In the genomic region with DNA sequence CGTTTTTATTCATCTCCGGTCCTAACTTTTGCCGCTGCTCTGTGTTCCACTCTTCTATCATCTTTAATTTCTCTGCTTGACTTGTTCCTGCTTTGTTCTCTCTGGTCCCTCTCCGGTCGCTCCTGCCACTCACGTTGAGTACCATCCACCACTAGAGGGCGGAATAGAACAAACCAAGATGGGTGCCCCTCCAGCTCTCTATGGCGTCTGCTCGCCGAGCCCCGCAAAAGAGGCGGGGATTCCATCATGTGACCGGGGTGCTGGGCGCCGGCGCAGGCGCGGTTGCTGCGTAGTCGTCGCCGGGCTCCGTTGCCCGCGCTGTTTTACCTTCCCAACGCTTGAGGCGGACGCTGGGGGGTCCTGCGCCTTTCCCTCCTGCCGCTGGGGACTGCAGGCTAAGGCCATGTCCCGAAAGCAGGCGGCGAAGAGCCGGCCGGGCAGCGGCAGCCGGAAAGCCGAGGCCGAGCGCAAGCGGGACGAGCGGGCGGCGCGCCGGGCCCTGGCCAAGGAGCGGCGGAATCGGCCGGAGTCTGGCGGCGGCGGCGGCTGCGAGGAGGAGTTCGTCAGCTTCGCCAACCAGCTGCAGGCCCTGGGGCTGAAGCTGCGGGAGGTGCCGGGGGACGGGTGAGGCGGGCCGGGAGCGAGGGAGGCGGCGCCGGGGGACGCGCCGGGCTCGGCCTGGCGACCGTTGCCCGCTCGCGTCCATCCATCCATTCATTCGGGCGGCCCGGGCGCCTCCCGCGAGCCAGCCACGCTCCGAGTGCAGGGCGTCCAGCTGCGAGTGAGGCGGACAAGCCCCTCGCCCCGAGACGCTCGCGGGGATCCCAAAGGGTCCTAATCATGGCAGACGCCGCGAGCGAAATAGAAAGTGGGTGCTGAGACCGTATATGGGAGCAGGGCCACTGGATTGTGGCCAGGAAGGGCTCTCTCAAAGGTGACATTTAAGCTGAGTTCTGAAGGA, we compare ENCODE assay signal across 1 cellular context.
TF ChIP-seq lines count a peak whose summit lies in the region.

A gene with protein sequence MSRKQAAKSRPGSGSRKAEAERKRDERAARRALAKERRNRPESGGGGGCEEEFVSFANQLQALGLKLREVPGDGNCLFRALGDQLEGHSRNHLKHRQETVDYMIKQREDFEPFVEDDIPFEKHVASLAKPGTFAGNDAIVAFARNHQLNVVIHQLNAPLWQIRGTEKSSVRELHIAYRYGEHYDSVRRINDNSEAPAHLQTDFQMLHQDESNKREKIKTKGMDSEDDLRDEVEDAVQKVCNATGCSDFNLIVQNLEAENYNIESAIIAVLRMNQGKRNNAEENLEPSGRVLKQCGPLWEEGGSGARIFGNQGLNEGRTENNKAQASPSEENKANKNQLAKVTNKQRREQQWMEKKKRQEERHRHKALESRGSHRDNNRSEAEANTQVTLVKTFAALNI (plus strand): TSS at position 285 of the 961 bp plus-strand sequence. CDS start 119 bp downstream, at position 404.

TF ChIP-seq in HCT116, 20 proteins besides CTCF, POLR2A, EP300 and RAD21 (continued from another document):
- TF ChIP-seq ZFX (IDR thresholded peaks at IDR 0.05) (peak; percentile 90), SIN3A (IDR thresholded peaks at IDR 0.05; ENCODE audit: low read depth) (no peak), ELF1 (IDR thresholded peaks at IDR 0.05; ENCODE audit: borderline replicate concordance, low read depth) (no peak), JUND (IDR thresholded peaks at IDR 0.05) (no peak), EZH2phosphoT487 (IDR thresholded peaks at IDR 0.05; ENCODE audit: borderline replicate concordance) (no peak), ZNF274 (IDR thresholded peaks at IDR 0.05; ENCODE audit: low read depth, low read length) (no peak), CBX3 (IDR thresholded peaks at IDR 0.05; ENCODE audit: low read depth) (peak; percentile 75; the same call in 1 of the 2 replicates), EGR1 (IDR thresholded peaks at IDR 0.05; ENCODE audit: low read depth) (no peak), YY1 (IDR thresholded peaks at IDR 0.05; ENCODE audit: extremely low read depth, insufficient replicate concordance, low read depth, low read length) (peak; percentile 83), FOSL1 (IDR thresholded peaks at IDR 0.05; ENCODE audit: low read depth) (no peak), POLR2AphosphoS5 (IDR thresholded peaks at IDR 0.05; ENCODE audit: low read depth, low read length) (peak; percentile 93), SRF (IDR thresholded peaks at IDR 0.05; ENCODE audit: low read depth) (no peak; the same call in 1 of the 2 replicates)
- TF ChIP-seq, protein P1, sequence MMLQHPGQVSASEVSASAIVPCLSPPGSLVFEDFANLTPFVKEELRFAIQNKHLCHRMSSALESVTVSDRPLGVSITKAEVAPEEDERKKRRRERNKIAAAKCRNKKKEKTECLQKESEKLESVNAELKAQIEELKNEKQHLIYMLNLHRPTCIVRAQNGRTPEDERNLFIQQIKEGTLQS (IDR thresholded peaks at IDR 0.05), result no peak
- TF ChIP-seq, protein P2, sequence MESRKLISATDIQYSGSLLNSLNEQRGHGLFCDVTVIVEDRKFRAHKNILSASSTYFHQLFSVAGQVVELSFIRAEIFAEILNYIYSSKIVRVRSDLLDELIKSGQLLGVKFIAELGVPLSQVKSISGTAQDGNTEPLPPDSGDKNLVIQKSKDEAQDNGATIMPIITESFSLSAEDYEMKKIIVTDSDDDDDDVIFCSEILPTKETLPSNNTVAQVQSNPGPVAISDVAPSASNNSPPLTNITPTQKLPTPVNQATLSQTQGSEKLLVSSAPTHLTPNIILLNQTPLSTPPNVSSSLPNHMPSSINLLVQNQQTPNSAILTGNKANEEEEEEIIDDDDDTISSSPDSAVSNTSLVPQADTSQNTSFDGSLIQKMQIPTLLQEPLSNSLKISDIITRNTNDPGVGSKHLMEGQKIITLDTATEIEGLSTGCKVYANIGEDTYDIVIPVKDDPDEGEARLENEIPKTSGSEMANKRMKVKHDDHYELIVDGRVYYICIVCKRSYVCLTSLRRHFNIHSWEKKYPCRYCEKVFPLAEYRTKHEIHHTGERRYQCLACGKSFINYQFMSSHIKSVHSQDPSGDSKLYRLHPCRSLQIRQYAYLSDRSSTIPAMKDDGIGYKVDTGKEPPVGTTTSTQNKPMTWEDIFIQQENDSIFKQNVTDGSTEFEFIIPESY (IDR thresholded peaks at IDR 0.05; ENCODE audit: extremely low read depth, insufficient replicate concordance, low read length), result peak; percentile 21
